In genomic region chr4:140004580-140005314, GRCh38 we compare ENCODE assay signal across 8 cellular contexts.
DNase-seq lines count a peak whose midpoint lies in the region; ATAC-seq and TF ChIP-seq lines count a peak whose summit lies in the region.

No MANE protein-coding gene starts in this region.

- no peaks in the 10 kb centered on the region for H4K20me1 ChIP-seq in smooth muscle cell (ENCODE audit: low read depth)

- DNase-seq in MG63 = peak; percentile 35
- peak; percentile 79 for DNase-seq in astrocyte of the hippocampus (ENCODE audit: low read depth, low spot score)
- DNase-seq in smooth muscle cell (lab: John Stamatoyannopoulos, UW; ENCODE audit: unreplicated experiment) = peak; percentile 4
- DNase-seq in GF-D8 (lab: John Stamatoyannopoulos, UW) = no peak
- no peak for DNase-seq in NCI-H1048 (lab: John Stamatoyannopoulos, UW)
- no peak for DNase-seq in OCI-M2 (lab: John Stamatoyannopoulos, UW; ENCODE audit: unreplicated experiment)

- H3K27ac ChIP-seq in smooth muscle cell (ENCODE audit: low read depth) = peak overlapping the region; percentile 61

- H3K4me3 ChIP-seq in MG63 = no peak overlapping the region
- H3K4me3 ChIP-seq in iPS-18c (ENCODE audit: insufficient read depth, low read depth, low read length) = peak overlapping the region; percentile 26; the same call in 1 of the 2 replicates
- peak overlapping the region; percentile 48 for H3K4me3 ChIP-seq in smooth muscle cell

- ATAC-seq in HG02678 (IDR thresholded peaks at IDR 0.05; ENCODE audit: unreplicated experiment) = no peak

- peak overlapping the region; percentile 87 for H3K4me2 ChIP-seq in smooth muscle cell

- H3K79me2 ChIP-seq in smooth muscle cell (ENCODE audit: low read depth) = peaks cover 45% of the 10 kb centered on the region

- no peaks in the 10 kb centered on the region for H3K36me3 ChIP-seq in MG63
- no peaks in the 10 kb centered on the region for H3K36me3 ChIP-seq in smooth muscle cell (ENCODE audit: low read depth)

- H3K27me3 ChIP-seq in MG63 (no peaks in the 10 kb centered on the region), smooth muscle cell (ENCODE audit: low read depth) (no peaks in the 10 kb centered on the region)

- peak overlapping the region; percentile 77 for H3K9ac ChIP-seq in smooth muscle cell (ENCODE audit: low read depth)

- H2AFZ ChIP-seq in smooth muscle cell (ENCODE audit: low read depth) = peak overlapping the region; percentile 61

- H3K4me1 ChIP-seq in smooth muscle cell (ENCODE audit: low read depth) = peaks cover 20% of the 10 kb centered on the region

- no peaks in the 10 kb centered on the region for H3K9me3 ChIP-seq in MG63
- no peaks in the 10 kb centered on the region for H3K9me3 ChIP-seq in iPS-18c (ENCODE audit: control insufficient read depth, insufficient read depth, low read length)
- H3K9me3 ChIP-seq in smooth muscle cell (replicated peaks; ENCODE audit: low read depth) = no peaks in the 10 kb centered on the region

- WGBS in smooth muscle cell (ENCODE audit: low lambda C conversion rate) = 8% methylated on average over 15 of the region's 15 CpGs

- TF ChIP-seq CTCF in smooth muscle cell (IDR thresholded peaks at IDR 0.05; ENCODE audit: borderline replicate concordance, insufficient read depth, poor library complexity, severe bottlenecking) = no peak

- H3F3A ChIP-seq in smooth muscle cell (ENCODE audit: low read depth) = no peaks in the 10 kb centered on the region

Comparison
In these comparisons a context has a peak if more than half of its experiments do, and no peak if none do; other contexts are left out.
1. DNase-seq: peak in MG63 (single experiment), astrocyte of the hippocampus (single experiment) and smooth muscle cell (single experiment); none in GF-D8 (single experiment), NCI-H1048 (single experiment) and OCI-M2 (single experiment).